ENCODE assay signal across 8 cellular contexts in the genomic region with DNA sequence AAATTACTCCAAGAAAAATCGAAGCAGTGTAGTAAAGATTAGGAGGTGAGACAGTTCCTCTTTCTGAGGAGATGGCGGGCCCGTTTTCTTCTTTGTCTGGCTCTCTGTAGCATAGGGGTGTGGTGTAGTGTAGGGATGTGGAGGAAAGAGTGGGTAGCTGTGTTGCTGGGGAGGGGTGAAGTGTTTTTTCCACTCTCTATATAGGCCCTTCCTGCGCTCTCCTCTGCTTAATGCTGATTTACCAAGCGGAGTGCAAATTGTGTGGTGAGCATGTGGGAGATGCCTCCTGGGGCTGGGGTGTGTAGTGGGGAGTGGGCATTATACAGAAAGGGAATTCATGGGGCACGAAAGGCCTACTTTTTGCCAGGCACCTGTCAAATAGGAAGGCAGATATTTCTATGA.
DNase-seq lines count a peak whose midpoint lies in the region; ATAC-seq and TF ChIP-seq lines count a peak whose summit lies in the region.

No MANE protein-coding gene starts in this region.

- intact Hi-C loops in sciatic nerve (cut with DNase I) (no loop called here), posterior vena cava (cut with DNase I) (no loop called here)

- in situ Hi-C loops in GM13976 (cut with MboI; ENCODE audit: low sequenced_read_pairs, unreplicated experiment), result no loop called here

- no peak for TF ChIP-seq CTCF in GM13976 (IDR thresholded peaks at IDR 0.05; ENCODE audit: borderline replicate concordance, control extremely low read depth, extremely low read depth, insufficient read depth, missing control alignments)

- DNase-seq in GM13976 (ENCODE audit: low spot score) (peak; percentile 43), sciatic nerve (ENCODE audit: low spot score) (no peak), cerebellum (ENCODE audit: low spot score) (no peak), NCI-H510A (lab: John Stamatoyannopoulos, UW) (no peak), kidney glomerular epithelial cell (lab: John Stamatoyannopoulos, UW) (no peak), posterior vena cava (ENCODE audit: low spot score) (no peak)
- peak; percentile 70 for DNase-seq in activated CD8-positive, alpha-beta memory T cell treated with anti-CD3 and anti-CD28 coated beads, Interleukin-2, amount 50 U/mL, for 48 hours

- peak; percentile 49 for ATAC-seq in HG03025 (IDR thresholded peaks at IDR 0.05; ENCODE audit: low FRiP score, unreplicated experiment)
- peak; percentile 13 for ATAC-seq in sciatic nerve

Comparison
In these comparisons a context has a peak if more than half of its experiments do, and no peak if none do; other contexts are left out.
1. DNase-seq: peak in GM13976 (single experiment) and activated CD8-positive, alpha-beta memory T cell treated with anti-CD3 and anti-CD28 coated beads, Interleukin-2, amount 50 U/mL, for 48 hours (single experiment); none in sciatic nerve (single experiment), cerebellum (single experiment), NCI-H510A (single experiment), kidney glomerular epithelial cell (single experiment) and posterior vena cava (single experiment).